Comparison of ENCODE assay signal across 8 cellular contexts in genomic region chr19:18417250-18418033, GRCh38. TPM values are rescaled to one million over a fixed set of nuclear protein-coding genes. Genes with fewer than 3 reads are reported as not detected.
DNase-seq lines count a peak whose midpoint lies in the region; ATAC-seq, FAIRE-seq and TF ChIP-seq lines count a peak whose summit lies in the region.

No MANE protein-coding gene starts in this region.

- no peak overlapping the region for H3K23ac ChIP-seq in H1 (ENCODE audit: insufficient read length)

- ATAC-seq in T-helper 17 cell = no peak
- no peak for ATAC-seq in GM21619 (IDR thresholded peaks at IDR 0.05; ENCODE audit: unreplicated experiment)

- no peak overlapping the region for H2AK5ac ChIP-seq in H1 (ENCODE audit: low read depth, low read length)

- peaks cover 60% of the 10 kb centered on the region for H3K4me1 Mint-ChIP-seq in T-helper 17 cell

- peak overlapping the region; percentile 83 for H3K27ac Mint-ChIP-seq in T-helper 17 cell

- H3K36me3 ChIP-seq in H1 (ENCODE audit: control insufficient read depth in 2 of 4, insufficient read depth in 4 of 4, low read length in 3 of 4) (no peaks in the 10 kb centered on the region), thyroid gland (no peaks in the 10 kb centered on the region)

- intact Hi-C loops in thyroid gland (cut with DNase I) = loop anchor here (10.0 kb wide), 2 partner anchors 163 to 213 kb away; partner anchors contain the start of gene RAB3A

- H3K27ac ChIP-seq in H1 (ENCODE audit: low read depth, low read length) (no peak overlapping the region; the same call in 1 of the 2 replicates), thyroid gland (peak overlapping the region; percentile 87 to 90 (median 90))

- peak overlapping the region; percentile 99 for H3K4ac ChIP-seq in H1 (replicated peaks; ENCODE audit: insufficient read length, low read depth, low read length)

- H3K27me3 ChIP-seq in H1 (replicated peaks in 1 of 4; ENCODE audit: control insufficient read depth in 3 of 4, extremely low read depth in 1 of 4, insufficient read depth in 3 of 4, low read length in 3 of 4) = peaks cover 5 to 29% (median 23%) of the 10 kb centered on the region in 4 experiments
- no peaks in the 10 kb centered on the region for H3K27me3 ChIP-seq in thyroid gland

- CTCF ChIA-PET in H1 (lab: Charles Lee; ENCODE audit: partially characterized antibody) = interaction anchor here (0.6 to 11.0 kb wide), 11 partner anchors 8 to 523 kb away, joined by 3 to 177 read pairs (median 4); partner anchors contain the start of genes GDF15 and JUND

- H3K79me1 ChIP-seq in H1 (ENCODE audit: low read depth, low read length) = no peaks in the 10 kb centered on the region

- no peak overlapping the region for H2AFZ ChIP-seq in H1 (ENCODE audit: low read length)

- WGBS in H1 (ENCODE audit: extremely low coverage in 1 of 2, insufficient coverage in 1 of 2, insufficient read length in 1 of 2, insufficient replicate concordance in 2 of 2, low coverage in 1 of 2, low lambda C conversion rate in 2 of 2, missing lambda C conversion rate in 1 of 2), 2 experiments = 1% methylated on average over 39 of the region's 54 CpGs; no CpG with 5 or more reads in 1 of the 2 experiments
- 2 to 3% methylated on average over 10 to 11 of the region's 54 CpGs for WGBS in thyroid gland, 2 donors

- H3K27me3 Mint-ChIP-seq in T-helper 17 cell = no peaks in the 10 kb centered on the region

- H3K4me3 ChIP-seq in H1 (ENCODE audit: extremely low read depth in 1 of 4, insufficient read depth in 2 of 4, low read depth in 3 of 4, low read length in 4 of 4) (peak overlapping the region; percentile 19 to 63 (median 36)), thyroid gland (replicated peaks in 1 of 3) (peak overlapping the region in 1 of 3 donors; percentile 38)

- peaks cover 0 to 4% of the 10 kb centered on the region in 2 experiments for H4K20me1 ChIP-seq in H1 (replicated peaks in 1 of 2; ENCODE audit: control insufficient read depth in 1 of 2, insufficient read depth in 2 of 2, low read length in 2 of 2)

- peak overlapping the region; percentile 99; the same call in 1 of the 2 replicates for H2BK12ac ChIP-seq in H1 (ENCODE audit: low read depth, low read length)

- no peaks in the 10 kb centered on the region for H3K36me3 Mint-ChIP-seq in T-helper 17 cell (ENCODE audit: low read depth)

- peak overlapping the region; percentile 97 for H3K4me3 Mint-ChIP-seq in T-helper 17 cell

- H4K91ac ChIP-seq in H1 (replicated peaks; ENCODE audit: insufficient read length, low read length) = peak overlapping the region; percentile 99

- peak overlapping the region; percentile 44 for H4K5ac ChIP-seq in H1 (ENCODE audit: insufficient read length, low read depth, low read length)

- H3K9ac ChIP-seq in H1 (replicated peaks in 1 of 4; ENCODE audit: extremely low read depth in 1 of 4, low read depth in 3 of 4, low read length in 3 of 4) = peak overlapping the region in 2 of 4 experiments; percentile 38 to 39; a peak in 2 of 7 replicates

- peak overlapping the region; percentile 10 for H3K18ac ChIP-seq in H1 (ENCODE audit: extremely low read depth, low read length)

- peak overlapping the region; percentile 28 for H2BK120ac ChIP-seq in H1 (replicated peaks; ENCODE audit: low read depth, low read length)

- FAIRE-seq in H1 (lab: Jason Lieb, UNC) = no peak

- peaks cover 0 to 4% of the 10 kb centered on the region in 2 experiments; a peak in 1 of 4 replicates for H3K79me2 ChIP-seq in H1 (ENCODE audit: control insufficient read depth in 1 of 2, insufficient read depth in 2 of 2, low read length in 2 of 2)

- DNase-seq in NCI-H2227 (lab: John Stamatoyannopoulos, UW; ENCODE audit: unreplicated experiment) = peak; percentile 75
- no peak for DNase-seq in NCI-H2227 treated with DMSO at 0.1 percent for 48 hours (lab: John Stamatoyannopoulos, UW)
- DNase-seq in Kasumi-1 (lab: John Stamatoyannopoulos, UW) = peak; percentile 79 to 84
- DNase-seq in T-helper 17 cell = peak in 1 of 3 donors; percentile 24
- DNase-seq in H1 (ENCODE audit: low read depth in 1 of 2, low spot score in 2 of 2) = peak in 1 of 2 experiments; percentile 85
- peak; percentile 69 for DNase-seq in medulla oblongata (ENCODE audit: extremely low spot score)
- DNase-seq in thyroid gland = peak; percentile 50 to 62

- H2BK5ac ChIP-seq in H1 (ENCODE audit: low read depth, low read length) = peak overlapping the region; percentile 72

- TF ChIP-seq POLR2A in H1 (IDR thresholded peaks at IDR 0.05; ENCODE audit: control extremely low read depth in 1 of 2, low read depth in 2 of 2, low read length in 2 of 2) (no peak), thyroid gland (IDR thresholded peaks at IDR 0.05) (no peak)

- TF ChIP-seq CTCF in H1 (IDR thresholded peaks at IDR 0.05; ENCODE audit: control extremely low read depth in 1 of 3, insufficient read depth in 1 of 3, low read depth in 1 of 3, low read length in 3 of 3) (no peak), thyroid gland (IDR thresholded peaks at IDR 0.05) (no peak)

- peak overlapping the region; percentile 53 for H3K56ac ChIP-seq in H1 (replicated peaks; ENCODE audit: insufficient read length, low read depth, low read length)

- peak overlapping the region; percentile 82 for H4K8ac ChIP-seq in H1 (ENCODE audit: extremely low read depth, insufficient read depth, low read length)

- H3K23me2 ChIP-seq in H1 (ENCODE audit: low read depth, low read length) = peaks cover 19% of the 10 kb centered on the region; the same call in 1 of the 2 replicates

- peak overlapping the region; percentile 99; the same call in 1 of the 2 replicates for H2BK15ac ChIP-seq in H1 (ENCODE audit: low read length)

- H3K4me1 ChIP-seq in H1 (replicated peaks in 1 of 4; ENCODE audit: control insufficient read depth in 3 of 4, insufficient read depth in 4 of 4, low read length in 3 of 4) (peaks cover 0 to 27% (median 21%) of the 10 kb centered on the region in 4 experiments; a peak in 6 of 7 replicates), thyroid gland (peaks cover 44 to 59% of the 10 kb centered on the region in 2 donors)

- no peak for TF ChIP-seq RAD21 in H1 (IDR thresholded peaks at IDR 0.05 in 1 of 2, conservative IDR thresholded peaks at IDR 0.05 in 1 of 2; ENCODE audit: low read depth in 2 of 2, low read length in 2 of 2)

- H2BK20ac ChIP-seq in H1 (ENCODE audit: low read length) = 0 out of 2 replicates have a peak overlapping the region, but pooled peaks have one; percentile 61

- no peak for TF ChIP-seq EP300 in H1 (IDR thresholded peaks at IDR 0.05; ENCODE audit: borderline replicate concordance in 1 of 2, low read depth in 2 of 2, low read length in 2 of 2)

- POLR2A ChIA-PET in H1 (lab: Charles Lee; ENCODE audit: partially characterized antibody) = interaction anchor here (0.7 to 6.8 kb wide), 17 partner anchors 8 to 136 kb away, joined by 3 to 72 read pairs (median 4); partner anchors contain the start of genes JUND and PGPEP1

- H3K4me2 ChIP-seq in H1 (ENCODE audit: insufficient read depth in 1 of 2, low read depth in 2 of 2, low read length in 2 of 2) = peak overlapping the region; percentile 70 to 88

- no peaks in the 10 kb centered on the region for H3K9me3 ChIP-seq in T-helper 17 cell (ENCODE audit: control insufficient read depth, low read length, poor library complexity, severe bottlenecking)
- H3K9me3 ChIP-seq in H1 (ENCODE audit: insufficient read depth in 2 of 2, low read depth in 1 of 2, low read length in 1 of 2) = no peaks in the 10 kb centered on the region
- H3K9me3 ChIP-seq in thyroid gland = no peaks in the 10 kb centered on the region

- H3K14ac ChIP-seq in H1 (ENCODE audit: insufficient read length) = no peak overlapping the region

RNA-seq across cellular contexts. Expression of gene SSBP4, which starts 1.8 kb away (rescaled TPM):
- total RNA-seq in T-helper 17 cell = 100 to 1,000 TPM; 112 to 113 TPM
- total RNA-seq in H1 (2021; fragmentation: NEBNext Ultra II Directional; extraction: Animal tissue kit (Norgen Biotek cat#: 25700)) = 26.4 and 30.5 TPM in 2 replicates
- polyA plus RNA-seq in H1 (2011; rRNA removed) = 33.7 and 51.3 TPM in 2 replicates
- polyA plus RNA-seq in H1 (2011; cell fraction: cytosol; rRNA removed) = 28.5 TPM
- polyA plus RNA-seq in H1 (2011; cell fraction: nucleus; rRNA removed) = 60.9 TPM
- 11.5 to 29.1 TPM (median 22.0 TPM) in 4 replicates for polyA plus RNA-seq in H1 (2012, experiment 1 of 2)
- 26.6 TPM for polyA plus RNA-seq in H1 (2012, experiment 2 of 2)
- polyA plus RNA-seq in H1 (2013, experiment 1 of 2) = 40.7 TPM
- polyA plus RNA-seq in H1 (2013, experiment 2 of 2) = 42.3 TPM
- polyA minus RNA-seq in H1 (2011; rRNA and poly(A)+ RNA removed) = 1.9 and 3.2 TPM in 2 replicates
- polyA minus RNA-seq in H1 (2011; cell fraction: cytosol; rRNA and poly(A)+ RNA removed) = 25.3 TPM
- polyA minus RNA-seq in H1 (2011; cell fraction: nucleus; rRNA and poly(A)+ RNA removed) = 21.7 TPM
- 10 to 100 TPM; 40.5 to 75.6 (median 56.1) TPM for total RNA-seq in thyroid gland

RNA-seq across cellular contexts. Expression of gene LRRC25, which starts 20.0 kb away (rescaled TPM):
- total RNA-seq in T-helper 17 cell (1 to 10 TPM in 1 of 2 donors, under 1 TPM in 1; 0.63 to 3.2 TPM), thyroid gland (1 to 10 TPM; 1.1 to 7.1 (median 2.2) TPM)
- 0.20 and 0.23 TPM in 2 replicates for total RNA-seq in H1 (2021; fragmentation: NEBNext Ultra II Directional; extraction: Animal tissue kit (Norgen Biotek cat#: 25700))
- polyA plus RNA-seq in H1 (2011; rRNA removed) = 0.31 and 0.41 TPM in 2 replicates
- 0.35 TPM for polyA plus RNA-seq in H1 (2011; cell fraction: cytosol; rRNA removed)
- polyA plus RNA-seq in H1 (2011; cell fraction: nucleus; rRNA removed) = 0.30 TPM
- polyA plus RNA-seq in H1 (2012, experiment 1 of 2) = 0.09 to 0.29 TPM (median 0.19 TPM) in 3 of 4 replicates, not detected in the other
- polyA plus RNA-seq in H1 (2012, experiment 2 of 2) = 0.16 TPM
- 0.14 TPM for polyA plus RNA-seq in H1 (2013, experiment 1 of 2)
- 0.13 TPM for polyA plus RNA-seq in H1 (2013, experiment 2 of 2)
- polyA minus RNA-seq in H1 (2011; rRNA and poly(A)+ RNA removed) = 0.35 and 0.46 TPM in 2 replicates
- polyA minus RNA-seq in H1 (2011; cell fraction: cytosol; rRNA and poly(A)+ RNA removed) = not detected
- polyA minus RNA-seq in H1 (2011; cell fraction: nucleus; rRNA and poly(A)+ RNA removed) = not detected

RNA-seq across cellular contexts. Expression of gene ISYNA1, which starts 20.5 kb away (rescaled TPM):
- total RNA-seq in T-helper 17 cell = 10 to 100 TPM; 37.6 to 39.6 TPM
- total RNA-seq in H1 (2021; fragmentation: NEBNext Ultra II Directional; extraction: Animal tissue kit (Norgen Biotek cat#: 25700)) = 207 and 215 TPM in 2 replicates
- 264 and 330 TPM in 2 replicates for polyA plus RNA-seq in H1 (2011; rRNA removed)
- polyA plus RNA-seq in H1 (2011; cell fraction: cytosol; rRNA removed) = 164 TPM
- polyA plus RNA-seq in H1 (2011; cell fraction: nucleus; rRNA removed) = 558 TPM
- 147 to 255 TPM (median 231 TPM) in 4 replicates for polyA plus RNA-seq in H1 (2012, experiment 1 of 2)
- 269 TPM for polyA plus RNA-seq in H1 (2012, experiment 2 of 2)
- 172 TPM for polyA plus RNA-seq in H1 (2013, experiment 1 of 2)
- polyA plus RNA-seq in H1 (2013, experiment 2 of 2) = 158 TPM
- 67.7 and 79.7 TPM in 2 replicates for polyA minus RNA-seq in H1 (2011; rRNA and poly(A)+ RNA removed)
- 153 TPM for polyA minus RNA-seq in H1 (2011; cell fraction: cytosol; rRNA and poly(A)+ RNA removed)
- 97.1 TPM for polyA minus RNA-seq in H1 (2011; cell fraction: nucleus; rRNA and poly(A)+ RNA removed)
- 10 to 100 TPM; 12.7 to 24.2 (median 22.9) TPM for total RNA-seq in thyroid gland

RNA-seq across cellular contexts. Expression of gene GDF15, which starts 31.5 kb away (rescaled TPM):
- total RNA-seq in T-helper 17 cell (under 1 TPM; 0.29 to 0.85 TPM), thyroid gland (1 to 10 TPM in 3 of 4 donors, not detected in 1; 3.7 to 9.9 (median 5.1) TPM)
- 4.1 and 5.0 TPM in 2 replicates for total RNA-seq in H1 (2021; fragmentation: NEBNext Ultra II Directional; extraction: Animal tissue kit (Norgen Biotek cat#: 25700))
- polyA plus RNA-seq in H1 (2011; rRNA removed) = 8.5 and 18.8 TPM in 2 replicates
- 8.2 TPM for polyA plus RNA-seq in H1 (2011; cell fraction: cytosol; rRNA removed)
- 17.2 TPM for polyA plus RNA-seq in H1 (2011; cell fraction: nucleus; rRNA removed)
- polyA plus RNA-seq in H1 (2012, experiment 1 of 2) = 4.9 to 6.1 TPM (median 5.6 TPM) in 4 replicates
- 5.5 TPM for polyA plus RNA-seq in H1 (2012, experiment 2 of 2)
- polyA plus RNA-seq in H1 (2013, experiment 1 of 2) = 11.8 TPM
- polyA plus RNA-seq in H1 (2013, experiment 2 of 2) = 14.4 TPM
- polyA minus RNA-seq in H1 (2011; rRNA and poly(A)+ RNA removed) = 1.1 and 2.9 TPM in 2 replicates
- 6.8 TPM for polyA minus RNA-seq in H1 (2011; cell fraction: cytosol; rRNA and poly(A)+ RNA removed)
- polyA minus RNA-seq in H1 (2011; cell fraction: nucleus; rRNA and poly(A)+ RNA removed) = 9.7 TPM
